ENCODE assay signal across 1 cellular context in the genomic region with DNA sequence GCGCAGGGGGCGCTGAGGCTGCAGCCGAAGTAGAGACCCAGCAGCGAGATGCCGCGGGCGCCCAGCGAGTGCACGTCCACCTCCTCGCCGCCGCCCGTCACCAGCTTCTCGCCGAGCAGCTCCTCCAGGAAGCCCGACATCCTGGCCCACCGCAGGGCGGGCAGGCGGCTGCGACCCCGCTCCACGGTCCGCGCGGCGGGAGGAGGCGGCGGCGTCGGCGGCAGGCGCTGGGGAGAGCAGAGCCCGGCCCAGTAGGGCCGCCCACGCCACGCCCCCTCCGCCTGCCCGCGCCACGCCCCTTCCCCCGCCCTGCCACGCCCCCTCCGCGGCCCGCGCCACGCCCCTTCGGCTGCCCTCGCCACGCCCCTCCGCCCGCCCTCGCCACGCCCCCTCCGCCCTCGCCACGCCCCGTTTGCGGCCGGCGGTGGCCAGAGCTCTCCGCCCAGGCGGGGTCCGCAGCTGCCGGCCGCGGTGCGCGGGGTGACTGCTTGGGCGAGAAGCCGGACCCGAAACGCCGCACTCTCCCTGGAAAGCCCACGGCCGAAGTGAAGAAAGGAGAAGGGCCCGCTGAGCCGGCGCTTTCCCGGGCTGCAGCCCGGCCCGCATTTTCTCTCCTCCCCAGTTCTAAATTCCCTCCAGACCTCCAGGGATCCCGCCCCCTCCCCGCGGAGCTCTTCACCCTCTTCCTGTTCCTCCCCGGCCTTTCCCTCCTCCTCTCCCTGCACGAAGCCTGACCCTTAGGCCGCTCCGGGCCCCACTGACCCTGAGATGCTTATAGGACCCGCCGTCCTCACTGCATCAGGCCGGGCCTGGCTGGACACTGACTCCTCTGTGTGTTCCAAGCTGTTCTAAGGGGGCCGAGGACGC.
TF ChIP-seq lines count a peak whose summit lies in the region.

A gene (minus strand): TSS at position 238 of the 867 bp plus-strand sequence.

TF ChIP-seq in HEK293, 187 proteins besides CTCF, POLR2A, EP300 and RAD21 (continued from another document and continues in another):
- TF ChIP-seq, protein P1, sequence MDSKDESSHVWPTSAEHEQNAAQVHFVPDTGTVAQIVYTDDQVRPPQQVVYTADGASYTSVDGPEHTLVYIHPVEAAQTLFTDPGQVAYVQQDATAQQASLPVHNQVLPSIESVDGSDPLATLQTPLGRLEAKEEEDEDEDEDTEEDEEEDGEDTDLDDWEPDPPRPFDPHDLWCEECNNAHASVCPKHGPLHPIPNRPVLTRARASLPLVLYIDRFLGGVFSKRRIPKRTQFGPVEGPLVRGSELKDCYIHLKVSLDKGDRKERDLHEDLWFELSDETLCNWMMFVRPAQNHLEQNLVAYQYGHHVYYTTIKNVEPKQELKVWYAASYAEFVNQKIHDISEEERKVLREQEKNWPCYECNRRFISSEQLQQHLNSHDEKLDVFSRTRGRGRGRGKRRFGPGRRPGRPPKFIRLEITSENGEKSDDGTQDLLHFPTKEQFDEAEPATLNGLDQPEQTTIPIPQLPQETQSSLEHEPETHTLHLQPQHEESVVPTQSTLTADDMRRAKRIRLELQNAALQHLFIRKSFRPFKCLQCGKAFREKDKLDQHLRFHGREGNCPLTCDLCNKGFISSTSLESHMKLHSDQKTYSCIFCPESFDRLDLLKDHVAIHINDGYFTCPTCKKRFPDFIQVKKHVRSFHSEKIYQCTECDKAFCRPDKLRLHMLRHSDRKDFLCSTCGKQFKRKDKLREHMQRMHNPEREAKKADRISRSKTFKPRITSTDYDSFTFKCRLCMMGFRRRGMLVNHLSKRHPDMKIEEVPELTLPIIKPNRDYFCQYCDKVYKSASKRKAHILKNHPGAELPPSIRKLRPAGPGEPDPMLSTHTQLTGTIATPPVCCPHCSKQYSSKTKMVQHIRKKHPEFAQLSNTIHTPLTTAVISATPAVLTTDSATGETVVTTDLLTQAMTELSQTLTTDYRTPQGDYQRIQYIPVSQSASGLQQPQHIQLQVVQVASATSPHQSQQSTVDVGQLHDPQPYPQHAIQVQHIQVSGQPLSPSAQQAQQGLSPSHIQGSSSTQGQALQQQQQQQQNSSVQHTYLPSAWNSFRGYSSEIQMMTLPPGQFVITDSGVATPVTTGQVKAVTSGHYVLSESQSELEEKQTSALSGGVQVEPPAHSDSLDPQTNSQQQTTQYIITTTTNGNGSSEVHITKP (tag by site-specific recombination; IDR thresholded peaks at IDR 0.05) = peak; percentile 95
- peak; percentile 61; the same call in 1 of the 2 replicates for TF ChIP-seq ZSCAN30 (tag by site-specific recombination; IDR thresholded peaks at IDR 0.05)
- no peak for TF ChIP-seq ZNF140 (tag by site-specific recombination; IDR thresholded peaks at IDR 0.05)
- TF ChIP-seq KLF7 (tag by site-specific recombination; IDR thresholded peaks at IDR 0.05; ENCODE audit: borderline replicate concordance) = no peak
- TF ChIP-seq, protein P2, sequence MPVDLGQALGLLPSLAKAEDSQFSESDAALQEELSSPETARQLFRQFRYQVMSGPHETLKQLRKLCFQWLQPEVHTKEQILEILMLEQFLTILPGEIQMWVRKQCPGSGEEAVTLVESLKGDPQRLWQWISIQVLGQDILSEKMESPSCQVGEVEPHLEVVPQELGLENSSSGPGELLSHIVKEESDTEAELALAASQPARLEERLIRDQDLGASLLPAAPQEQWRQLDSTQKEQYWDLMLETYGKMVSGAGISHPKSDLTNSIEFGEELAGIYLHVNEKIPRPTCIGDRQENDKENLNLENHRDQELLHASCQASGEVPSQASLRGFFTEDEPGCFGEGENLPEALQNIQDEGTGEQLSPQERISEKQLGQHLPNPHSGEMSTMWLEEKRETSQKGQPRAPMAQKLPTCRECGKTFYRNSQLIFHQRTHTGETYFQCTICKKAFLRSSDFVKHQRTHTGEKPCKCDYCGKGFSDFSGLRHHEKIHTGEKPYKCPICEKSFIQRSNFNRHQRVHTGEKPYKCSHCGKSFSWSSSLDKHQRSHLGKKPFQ (tag by site-specific recombination; IDR thresholded peaks at IDR 0.05) = no peak
- no peak for TF ChIP-seq ZNF558 (tag by site-specific recombination; IDR thresholded peaks at IDR 0.05)
- TF ChIP-seq ZNF366 (tag by site-specific recombination; conservative IDR thresholded peaks at IDR 0.05) = no peak
- TF ChIP-seq, protein P3, sequence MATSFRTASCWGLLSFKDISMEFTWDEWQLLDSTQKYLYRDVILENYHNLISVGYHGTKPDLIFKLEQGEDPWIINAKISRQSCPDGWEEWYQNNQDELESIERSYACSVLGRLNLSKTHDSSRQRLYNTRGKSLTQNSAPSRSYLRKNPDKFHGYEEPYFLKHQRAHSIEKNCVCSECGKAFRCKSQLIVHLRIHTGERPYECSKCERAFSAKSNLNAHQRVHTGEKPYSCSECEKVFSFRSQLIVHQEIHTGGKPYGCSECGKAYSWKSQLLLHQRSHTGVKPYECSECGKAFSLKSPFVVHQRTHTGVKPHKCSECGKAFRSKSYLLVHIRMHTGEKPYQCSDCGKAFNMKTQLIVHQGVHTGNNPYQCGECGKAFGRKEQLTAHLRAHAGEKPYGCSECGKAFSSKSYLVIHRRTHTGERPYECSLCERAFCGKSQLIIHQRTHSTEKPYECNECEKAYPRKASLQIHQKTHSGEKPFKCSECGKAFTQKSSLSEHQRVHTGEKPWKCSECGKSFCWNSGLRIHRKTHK (tag by site-specific recombination; IDR thresholded peaks at IDR 0.05) = no peak
- no peak for TF ChIP-seq ZNF274 (IDR thresholded peaks at IDR 0.05; ENCODE audit: low read length)
- TF ChIP-seq ZNF274 (tag by site-specific recombination; IDR thresholded peaks at IDR 0.05; ENCODE audit: borderline replicate concordance) = no peak
- no peak for TF ChIP-seq ZNF777 (tag by site-specific recombination; IDR thresholded peaks at IDR 0.05; ENCODE audit: borderline replicate concordance)
- TF ChIP-seq, protein P4, sequence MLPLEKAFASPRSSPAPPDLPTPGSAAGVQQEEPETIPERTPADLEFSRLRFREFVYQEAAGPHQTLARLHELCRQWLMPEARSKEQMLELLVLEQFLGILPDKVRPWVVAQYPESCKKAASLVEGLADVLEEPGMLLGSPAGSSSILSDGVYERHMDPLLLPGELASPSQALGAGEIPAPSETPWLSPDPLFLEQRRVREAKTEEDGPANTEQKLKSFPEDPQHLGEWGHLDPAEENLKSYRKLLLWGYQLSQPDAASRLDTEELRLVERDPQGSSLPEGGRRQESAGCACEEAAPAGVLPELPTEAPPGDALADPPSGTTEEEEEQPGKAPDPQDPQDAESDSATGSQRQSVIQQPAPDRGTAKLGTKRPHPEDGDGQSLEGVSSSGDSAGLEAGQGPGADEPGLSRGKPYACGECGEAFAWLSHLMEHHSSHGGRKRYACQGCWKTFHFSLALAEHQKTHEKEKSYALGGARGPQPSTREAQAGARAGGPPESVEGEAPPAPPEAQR (tag by site-specific recombination; IDR thresholded peaks at IDR 0.05) = no peak
- TF ChIP-seq, protein P5, sequence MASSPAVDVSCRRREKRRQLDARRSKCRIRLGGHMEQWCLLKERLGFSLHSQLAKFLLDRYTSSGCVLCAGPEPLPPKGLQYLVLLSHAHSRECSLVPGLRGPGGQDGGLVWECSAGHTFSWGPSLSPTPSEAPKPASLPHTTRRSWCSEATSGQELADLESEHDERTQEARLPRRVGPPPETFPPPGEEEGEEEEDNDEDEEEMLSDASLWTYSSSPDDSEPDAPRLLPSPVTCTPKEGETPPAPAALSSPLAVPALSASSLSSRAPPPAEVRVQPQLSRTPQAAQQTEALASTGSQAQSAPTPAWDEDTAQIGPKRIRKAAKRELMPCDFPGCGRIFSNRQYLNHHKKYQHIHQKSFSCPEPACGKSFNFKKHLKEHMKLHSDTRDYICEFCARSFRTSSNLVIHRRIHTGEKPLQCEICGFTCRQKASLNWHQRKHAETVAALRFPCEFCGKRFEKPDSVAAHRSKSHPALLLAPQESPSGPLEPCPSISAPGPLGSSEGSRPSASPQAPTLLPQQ (tag by site-specific recombination; IDR thresholded peaks at IDR 0.05) = 0 out of 2 replicates have a peak, but pooled peaks have one; percentile 16
- TF ChIP-seq ZBTB8A (tag by site-specific recombination; IDR thresholded peaks at IDR 0.05) = peak; percentile 93
- TF ChIP-seq, protein P6, sequence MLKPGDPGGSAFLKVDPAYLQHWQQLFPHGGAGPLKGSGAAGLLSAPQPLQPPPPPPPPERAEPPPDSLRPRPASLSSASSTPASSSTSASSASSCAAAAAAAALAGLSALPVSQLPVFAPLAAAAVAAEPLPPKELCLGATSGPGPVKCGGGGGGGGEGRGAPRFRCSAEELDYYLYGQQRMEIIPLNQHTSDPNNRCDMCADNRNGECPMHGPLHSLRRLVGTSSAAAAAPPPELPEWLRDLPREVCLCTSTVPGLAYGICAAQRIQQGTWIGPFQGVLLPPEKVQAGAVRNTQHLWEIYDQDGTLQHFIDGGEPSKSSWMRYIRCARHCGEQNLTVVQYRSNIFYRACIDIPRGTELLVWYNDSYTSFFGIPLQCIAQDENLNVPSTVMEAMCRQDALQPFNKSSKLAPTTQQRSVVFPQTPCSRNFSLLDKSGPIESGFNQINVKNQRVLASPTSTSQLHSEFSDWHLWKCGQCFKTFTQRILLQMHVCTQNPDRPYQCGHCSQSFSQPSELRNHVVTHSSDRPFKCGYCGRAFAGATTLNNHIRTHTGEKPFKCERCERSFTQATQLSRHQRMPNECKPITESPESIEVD (tag by site-specific recombination; IDR thresholded peaks at IDR 0.05) = no peak
- 0 out of 2 replicates have a peak, but pooled peaks have one; percentile 39 for TF ChIP-seq ZNF596 (tag by site-specific recombination; IDR thresholded peaks at IDR 0.05)
- TF ChIP-seq ZNF169 (tag by site-specific recombination; IDR thresholded peaks at IDR 0.05) = no peak
- TF ChIP-seq KLF9 (tag by site-specific recombination; IDR thresholded peaks at IDR 0.05; ENCODE audit: low read depth) = peak; percentile 73
- TF ChIP-seq ZNF837 (tag by site-specific recombination; IDR thresholded peaks at IDR 0.05) = no peak
- TF ChIP-seq GLI2 (tag by site-specific recombination; IDR thresholded peaks at IDR 0.05; ENCODE audit: borderline replicate concordance, low read depth) = no peak
- TF ChIP-seq, protein P7, sequence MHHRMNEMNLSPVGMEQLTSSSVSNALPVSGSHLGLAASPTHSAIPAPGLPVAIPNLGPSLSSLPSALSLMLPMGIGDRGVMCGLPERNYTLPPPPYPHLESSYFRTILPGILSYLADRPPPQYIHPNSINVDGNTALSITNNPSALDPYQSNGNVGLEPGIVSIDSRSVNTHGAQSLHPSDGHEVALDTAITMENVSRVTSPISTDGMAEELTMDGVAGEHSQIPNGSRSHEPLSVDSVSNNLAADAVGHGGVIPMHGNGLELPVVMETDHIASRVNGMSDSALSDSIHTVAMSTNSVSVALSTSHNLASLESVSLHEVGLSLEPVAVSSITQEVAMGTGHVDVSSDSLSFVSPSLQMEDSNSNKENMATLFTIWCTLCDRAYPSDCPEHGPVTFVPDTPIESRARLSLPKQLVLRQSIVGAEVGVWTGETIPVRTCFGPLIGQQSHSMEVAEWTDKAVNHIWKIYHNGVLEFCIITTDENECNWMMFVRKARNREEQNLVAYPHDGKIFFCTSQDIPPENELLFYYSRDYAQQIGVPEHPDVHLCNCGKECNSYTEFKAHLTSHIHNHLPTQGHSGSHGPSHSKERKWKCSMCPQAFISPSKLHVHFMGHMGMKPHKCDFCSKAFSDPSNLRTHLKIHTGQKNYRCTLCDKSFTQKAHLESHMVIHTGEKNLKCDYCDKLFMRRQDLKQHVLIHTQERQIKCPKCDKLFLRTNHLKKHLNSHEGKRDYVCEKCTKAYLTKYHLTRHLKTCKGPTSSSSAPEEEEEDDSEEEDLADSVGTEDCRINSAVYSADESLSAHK (tag by site-specific recombination; IDR thresholded peaks at IDR 0.05) = no peak
- TF ChIP-seq ZNF16 (tag by site-specific recombination; IDR thresholded peaks at IDR 0.05; ENCODE audit: low read depth) = no peak
- no peak for TF ChIP-seq ZNF521 (tag by site-specific recombination; IDR thresholded peaks at IDR 0.05)
- peak; percentile 80 for TF ChIP-seq SP3 (tag by site-specific recombination; IDR thresholded peaks at IDR 0.05)
- TF ChIP-seq MZF1 (tag by site-specific recombination; IDR thresholded peaks at IDR 0.05; ENCODE audit: borderline replicate concordance) = no peak
- no peak for TF ChIP-seq ZNF830 (tag by site-specific recombination; IDR thresholded peaks at IDR 0.05; ENCODE audit: low read depth)
- peak; percentile 39; the same call in 1 of the 2 replicates for TF ChIP-seq BCL11A (tag by site-specific recombination; IDR thresholded peaks at IDR 0.05; ENCODE audit: low read depth)
- TF ChIP-seq, protein P8, sequence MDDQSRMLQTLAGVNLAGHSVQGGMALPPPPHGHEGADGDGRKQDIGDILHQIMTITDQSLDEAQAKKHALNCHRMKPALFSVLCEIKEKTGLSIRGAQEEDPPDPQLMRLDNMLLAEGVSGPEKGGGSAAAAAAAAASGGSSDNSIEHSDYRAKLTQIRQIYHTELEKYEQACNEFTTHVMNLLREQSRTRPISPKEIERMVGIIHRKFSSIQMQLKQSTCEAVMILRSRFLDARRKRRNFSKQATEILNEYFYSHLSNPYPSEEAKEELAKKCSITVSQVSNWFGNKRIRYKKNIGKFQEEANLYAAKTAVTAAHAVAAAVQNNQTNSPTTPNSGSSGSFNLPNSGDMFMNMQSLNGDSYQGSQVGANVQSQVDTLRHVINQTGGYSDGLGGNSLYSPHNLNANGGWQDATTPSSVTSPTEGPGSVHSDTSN (CRISPR knock-in tag; IDR thresholded peaks at IDR 0.05) = peak; percentile 86; the same call in 1 of the 2 replicates
- no peak for TF ChIP-seq ZNF791 (tag by site-specific recombination; IDR thresholded peaks at IDR 0.05)
- no peak for TF ChIP-seq HOXD13 (CRISPR knock-in tag; IDR thresholded peaks at IDR 0.05; ENCODE audit: borderline replicate concordance)
- no peak for TF ChIP-seq FEZF1 (tag by site-specific recombination; IDR thresholded peaks at IDR 0.05)
- TF ChIP-seq MEIS1 (CRISPR knock-in tag; IDR thresholded peaks at IDR 0.05; ENCODE audit: borderline replicate concordance) = 0 out of 2 replicates have a peak, but pooled peaks have one; percentile 65
- TF ChIP-seq ZNF302 (tag by site-specific recombination; IDR thresholded peaks at IDR 0.05; ENCODE audit: low read depth) = no peak
- no peak for TF ChIP-seq ZNF501 (tag by site-specific recombination; IDR thresholded peaks at IDR 0.05)
- no peak for TF ChIP-seq PRDM1 (tag by site-specific recombination; IDR thresholded peaks at IDR 0.05)
- TF ChIP-seq REPIN1 (tag by site-specific recombination; IDR thresholded peaks at IDR 0.05; ENCODE audit: low read depth) = no peak
- no peak for TF ChIP-seq ZNF19 (tag by site-specific recombination; IDR thresholded peaks at IDR 0.05; ENCODE audit: low read depth)
- peak; percentile 57 for TF ChIP-seq SP2 (tag by site-specific recombination; IDR thresholded peaks at IDR 0.05)
- peak; percentile 84 for TF ChIP-seq KLF8 (tag by site-specific recombination; IDR thresholded peaks at IDR 0.05)
- TF ChIP-seq ZNF707 (tag by site-specific recombination; IDR thresholded peaks at IDR 0.05) = no peak
- TF ChIP-seq, protein P9, sequence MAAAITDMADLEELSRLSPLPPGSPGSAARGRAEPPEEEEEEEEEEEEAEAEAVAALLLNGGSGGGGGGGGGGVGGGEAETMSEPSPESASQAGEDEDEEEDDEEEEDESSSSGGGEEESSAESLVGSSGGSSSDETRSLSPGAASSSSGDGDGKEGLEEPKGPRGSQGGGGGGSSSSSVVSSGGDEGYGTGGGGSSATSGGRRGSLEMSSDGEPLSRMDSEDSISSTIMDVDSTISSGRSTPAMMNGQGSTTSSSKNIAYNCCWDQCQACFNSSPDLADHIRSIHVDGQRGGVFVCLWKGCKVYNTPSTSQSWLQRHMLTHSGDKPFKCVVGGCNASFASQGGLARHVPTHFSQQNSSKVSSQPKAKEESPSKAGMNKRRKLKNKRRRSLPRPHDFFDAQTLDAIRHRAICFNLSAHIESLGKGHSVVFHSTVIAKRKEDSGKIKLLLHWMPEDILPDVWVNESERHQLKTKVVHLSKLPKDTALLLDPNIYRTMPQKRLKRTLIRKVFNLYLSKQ (tag by site-specific recombination; IDR thresholded peaks at IDR 0.05; ENCODE audit: borderline replicate concordance) = no peak
- no peak for TF ChIP-seq OVOL3 (tag by site-specific recombination; IDR thresholded peaks at IDR 0.05)
- no peak for TF ChIP-seq ZNF664 (tag by site-specific recombination; IDR thresholded peaks at IDR 0.05)
- no peak for TF ChIP-seq ZNF624 (tag by site-specific recombination; IDR thresholded peaks at IDR 0.05)
